Comparison of ENCODE assay signal across 8 cellular contexts in genomic region chr16:75109732-75110243, GRCh38. TPM values are rescaled to one million over a fixed set of nuclear protein-coding genes. Genes with fewer than 3 reads are reported as not detected.
A peak's percentile ranks its signal among the peaks of the same experiment; 100 is the strongest.
DNase-seq lines count a peak whose midpoint lies in the region; ATAC-seq and TF ChIP-seq lines count a peak whose summit lies in the region.

No MANE protein-coding gene starts in this region.

- peaks cover 0 to 2% of the 10 kb centered on the region in 2 donors for H3K27me3 Mint-ChIP-seq in natural killer cell treated with Interleukin-12 subunit alpha and Interleukin-12 subunit beta and Interleukin-15 and Interleukin-18, amount 100 ng/mL, for 72 hours
- H3K27me3 Mint-ChIP-seq in natural killer cell (ENCODE audit: low read depth in 2 of 2), result peaks cover 24 to 42% of the 10 kb centered on the region in 2 donors
- H3K27me3 Mint-ChIP-seq in activated CD8-positive, alpha-beta T cell treated with anti-CD3 and anti-CD28 coated beads for 36 hours, result peaks cover 10% of the 10 kb centered on the region

- TF ChIP-seq CTCF in natural killer cell (IDR thresholded peaks at IDR 0.05) (no peak), left ventricle myocardium inferior (IDR thresholded peaks at IDR 0.05; ENCODE audit: borderline replicate concordance) (no peak)
- no peak for TF ChIP-seq CTCF in activated CD8-positive, alpha-beta T cell treated with anti-CD3 and anti-CD28 coated beads for 36 hours (IDR thresholded peaks at IDR 0.05)

- peaks cover 46 to 50% of the 10 kb centered on the region in 2 donors for H3K4me1 Mint-ChIP-seq in natural killer cell treated with Interleukin-12 subunit alpha and Interleukin-12 subunit beta and Interleukin-15 and Interleukin-18, amount 100 ng/mL, for 72 hours (ENCODE audit: low read depth in 2 of 2)
- H3K4me1 Mint-ChIP-seq in natural killer cell, result peaks cover 0 to 20% of the 10 kb centered on the region in 2 donors
- peaks cover 58% of the 10 kb centered on the region for H3K4me1 Mint-ChIP-seq in activated CD8-positive, alpha-beta T cell treated with anti-CD3 and anti-CD28 coated beads for 36 hours (ENCODE audit: low read depth)

- peak overlapping the region; percentile 78 for H3K4me3 Mint-ChIP-seq in natural killer cell treated with Interleukin-12 subunit alpha and Interleukin-12 subunit beta and Interleukin-15 and Interleukin-18, amount 100 ng/mL, for 72 hours
- H3K4me3 Mint-ChIP-seq in natural killer cell, result no peak overlapping the region
- peak overlapping the region; percentile 74 for H3K4me3 Mint-ChIP-seq in activated CD8-positive, alpha-beta T cell treated with anti-CD3 and anti-CD28 coated beads for 36 hours

- no peak for DNase-seq in natural killer cell treated with Interleukin-12 subunit alpha and Interleukin-12 subunit beta and Interleukin-15 and Interleukin-18, amount 100 ng/mL, for 72 hours (ENCODE audit: low spot score)
- no peak for DNase-seq in natural killer cell
- DNase-seq in activated CD8-positive, alpha-beta T cell treated with anti-CD3 and anti-CD28 coated beads for 36 hours, result peak; percentile 32
- peak; percentile 78 for DNase-seq in left ventricle myocardium inferior
- no peak for DNase-seq in activated gamma-delta T cell treated with Interleukin-2 at 50 U/mL for 16 hours
- DNase-seq in NCI-H1930 (lab: John Stamatoyannopoulos, UW), result no peak
- no peak for DNase-seq in stimulated activated naive CD4-positive, alpha-beta T cell treated with Interleukin-2 at 50 U/mL for 16 hours (lab: John Stamatoyannopoulos, UW)

- no peaks in the 10 kb centered on the region for H3K9me3 ChIP-seq in left ventricle myocardium inferior (replicated peaks)
- no peaks in the 10 kb centered on the region for H3K9me3 ChIP-seq in stomach smooth muscle (ENCODE audit: control insufficient read depth in 2 of 2, low read length in 2 of 2)

- no peak for ATAC-seq in natural killer cell treated with Interleukin-12 subunit alpha and Interleukin-12 subunit beta and Interleukin-15 and Interleukin-18, amount 100 ng/mL, for 72 hours
- ATAC-seq in natural killer cell, result no peak
- no peak for ATAC-seq in activated CD8-positive, alpha-beta T cell treated with anti-CD3 and anti-CD28 coated beads for 36 hours

- peaks cover 11% of the 10 kb centered on the region for H3K36me3 ChIP-seq in left ventricle myocardium inferior
- H3K36me3 ChIP-seq in stomach smooth muscle (ENCODE audit: control insufficient read depth in 2 of 2, insufficient read depth in 2 of 2, low read length in 2 of 2), result no peaks in the 10 kb centered on the region

- CTCF ChIA-PET in activated CD8-positive, alpha-beta T cell treated with anti-CD3 and anti-CD28 coated beads for 36 hours (lab: Charles Lee), result interaction anchor here (0.8 to 6.5 kb wide), 7 partner anchors 10 to 114 kb away, joined by 3 to 158 read pairs (median 12); partner anchors contain the start of gene ZNRF1

- H3K27ac Mint-ChIP-seq in natural killer cell treated with Interleukin-12 subunit alpha and Interleukin-12 subunit beta and Interleukin-15 and Interleukin-18, amount 100 ng/mL, for 72 hours, result peak overlapping the region; percentile 82 to 85
- no peak overlapping the region for H3K27ac Mint-ChIP-seq in natural killer cell
- peak overlapping the region; percentile 46 for H3K27ac Mint-ChIP-seq in activated CD8-positive, alpha-beta T cell treated with anti-CD3 and anti-CD28 coated beads for 36 hours

- intact Hi-C loops in natural killer cell (cut with micrococcal nuclease) (no loop called here), left ventricle myocardium inferior (cut with micrococcal nuclease) (loop anchor here (5.0 to 10.0 kb wide), 2 partner anchors 65 to 107 kb away; no protein-coding TSS in a partner anchor)
- intact Hi-C loops in activated CD8-positive, alpha-beta T cell treated with anti-CD3 and anti-CD28 coated beads for 36 hours (cut with micrococcal nuclease), result loop anchor here (2.0 to 10.0 kb wide), 3 partner anchors 37 to 295 kb away; partner anchors contain the start of gene ZNRF1

- H3K4me1 ChIP-seq in left ventricle myocardium inferior (peaks cover 98% of the 10 kb centered on the region), stomach smooth muscle (ENCODE audit: control insufficient read depth, insufficient read depth, low read length) (peaks cover 77% of the 10 kb centered on the region)

- H3K36me3 Mint-ChIP-seq in natural killer cell treated with Interleukin-12 subunit alpha and Interleukin-12 subunit beta and Interleukin-15 and Interleukin-18, amount 100 ng/mL, for 72 hours, result peaks cover 6% of the 10 kb centered on the region
- no peaks in the 10 kb centered on the region for H3K36me3 Mint-ChIP-seq in natural killer cell
- peaks cover 3% of the 10 kb centered on the region for H3K36me3 Mint-ChIP-seq in activated CD8-positive, alpha-beta T cell treated with anti-CD3 and anti-CD28 coated beads for 36 hours (ENCODE audit: low read depth)

- H3K9ac ChIP-seq in stomach smooth muscle (ENCODE audit: low read length in 2 of 2), result peak overlapping the region; percentile 51 to 55

- H3K27ac ChIP-seq in left ventricle myocardium inferior (replicated peaks), result peak overlapping the region; percentile 94
- H3K27ac ChIP-seq in stomach smooth muscle (ENCODE audit: low read length), result peak overlapping the region; percentile 97

- H3K27me3 ChIP-seq in left ventricle myocardium inferior (ENCODE audit: low read depth), result no peaks in the 10 kb centered on the region
- no peaks in the 10 kb centered on the region for H3K27me3 ChIP-seq in stomach smooth muscle (ENCODE audit: control insufficient read depth in 1 of 2, insufficient read depth in 2 of 2, low read length in 2 of 2)

- no peaks in the 10 kb centered on the region for H3K9me3 Mint-ChIP-seq in natural killer cell treated with Interleukin-12 subunit alpha and Interleukin-12 subunit beta and Interleukin-15 and Interleukin-18, amount 100 ng/mL, for 72 hours
- H3K9me3 Mint-ChIP-seq in natural killer cell, result no peaks in the 10 kb centered on the region
- H3K9me3 Mint-ChIP-seq in activated CD8-positive, alpha-beta T cell treated with anti-CD3 and anti-CD28 coated beads for 36 hours, result no peaks in the 10 kb centered on the region

- POLR2A ChIA-PET in activated CD8-positive, alpha-beta T cell treated with anti-CD3 and anti-CD28 coated beads for 36 hours (lab: Charles Lee), result interaction anchor here (1.4 to 3.1 kb wide), 4 partner anchors 11 to 111 kb away, joined by 3 to 25 read pairs (median 12); partner anchors contain the start of gene ZNRF1

- H3K4me3 ChIP-seq in left ventricle myocardium inferior (peak overlapping the region; percentile 50), stomach smooth muscle (ENCODE audit: low read length in 2 of 2) (peak overlapping the region; percentile 15 to 65)

RNA-seq across cellular contexts. Expression of gene LDHD, which starts 6.8 kb away (rescaled TPM):
- 1 to 10 TPM in 1 of 2 donors, under 1 TPM in 1; 0.19 to 1.1 TPM for total RNA-seq in natural killer cell treated with Interleukin-12 subunit alpha and Interleukin-12 subunit beta and Interleukin-15 and Interleukin-18, amount 100 ng/mL, for 72 hours
- total RNA-seq in natural killer cell, result 1 to 10 TPM in 1 of 3 donors, under 1 TPM in 1, not detected in 1; 0.12 to 1.3 TPM
- not detected for total RNA-seq in activated CD8-positive, alpha-beta T cell treated with anti-CD3 and anti-CD28 coated beads for 36 hours
- total RNA-seq in left ventricle myocardium inferior, result 97.9 TPM

RNA-seq across cellular contexts. Expression of gene ZFP1, which starts 38.5 kb away (rescaled TPM):
- 10 to 100 TPM; 11.2 to 16.7 TPM for total RNA-seq in natural killer cell treated with Interleukin-12 subunit alpha and Interleukin-12 subunit beta and Interleukin-15 and Interleukin-18, amount 100 ng/mL, for 72 hours
- total RNA-seq in natural killer cell (10 to 100 TPM in 2 of 3 donors, 1 to 10 TPM in 1; 9.0 to 16.2 (median 14.9) TPM), left ventricle myocardium inferior (6.7 TPM)
- total RNA-seq in activated CD8-positive, alpha-beta T cell treated with anti-CD3 and anti-CD28 coated beads for 36 hours, result 10 to 100 TPM; 19.8 to 23.9 TPM

Comparison
In these comparisons a context has a peak if more than half of its experiments do, and no peak if none do; other contexts are left out.
1. H3K27ac Mint-ChIP-seq: peak in natural killer cell treated with Interleukin-12 subunit alpha and Interleukin-12 subunit beta and Interleukin-15 and Interleukin-18, amount 100 ng/mL, for 72 hours (2 of 2) and activated CD8-positive, alpha-beta T cell treated with anti-CD3 and anti-CD28 coated beads for 36 hours (single experiment); none in natural killer cell (0 of 2).
2. DNase-seq: peak in activated CD8-positive, alpha-beta T cell treated with anti-CD3 and anti-CD28 coated beads for 36 hours (single experiment) and left ventricle myocardium inferior (single experiment); none in natural killer cell treated with Interleukin-12 subunit alpha and Interleukin-12 subunit beta and Interleukin-15 and Interleukin-18, amount 100 ng/mL, for 72 hours (single experiment), natural killer cell (single experiment), activated gamma-delta T cell treated with Interleukin-2 at 50 U/mL for 16 hours (single experiment), NCI-H1930 (0 of 2) and stimulated activated naive CD4-positive, alpha-beta T cell treated with Interleukin-2 at 50 U/mL for 16 hours (single experiment).
3. RNA of gene LDHD, which starts 6.8 kb away (total RNA-seq): 97.9 TPM in left ventricle myocardium inferior (single experiment); 0.19 to 1.1 TPM in natural killer cell treated with Interleukin-12 subunit alpha and Interleukin-12 subunit beta and Interleukin-15 and Interleukin-18, amount 100 ng/mL, for 72 hours, 0.12 to 1.3 TPM in natural killer cell and not detected in activated CD8-positive, alpha-beta T cell treated with anti-CD3 and anti-CD28 coated beads for 36 hours; every median in the first group is over 10 times any median in the second.